27 cellular contexts compared by ENCODE assay signal in genomic region chr14:70168401-70168800, GRCh38. TPM values are rescaled to one million over a fixed set of nuclear protein-coding genes. Genes with fewer than 3 reads are reported as not detected.
"Had no signal": no experiment of that assay in that cellular context is flagged by ENCODE, and none has a peak within 500 bp of the region (broad histone marks: within the 10 kb centered on the region; RNA-seq: fewer than 3 reads in every experiment).

No MANE protein-coding gene starts in this region.

- H3K36me3 ChIP-seq: ascending aorta, colonic mucosa, SJCRH30 had no signal

- H3K4me1 Mint-ChIP-seq: activated CD4-positive, alpha-beta T cell treated with anti-CD3 and anti-CD28 coated beads for 36 hours; activated CD4-positive, alpha-beta T cell treated with anti-CD3 and anti-CD28 coated beads, Interleukin-2, amount 10 ng/mL, durations not matched to agents 7 days and 5 days; activated naive CD4-positive, alpha-beta T cell treated with anti-CD3 and anti-CD28 coated beads, Interleukin-2, amount 50 U/mL, for 24 hours; activated naive CD8-positive, alpha-beta T cell treated with anti-CD3 and anti-CD28 coated beads, Interleukin-2, amount 10 ng/mL, durations not matched to agents 7 days and 5 days had no signal

- H3K4me3 Mint-ChIP-seq: activated CD4-positive, alpha-beta T cell treated with anti-CD3 and anti-CD28 coated beads for 36 hours; activated CD4-positive, alpha-beta T cell treated with anti-CD3 and anti-CD28 coated beads, Interleukin-2, amount 10 ng/mL, durations not matched to agents 7 days and 5 days; activated CD8-positive, alpha-beta T cell treated with anti-CD3 and anti-CD28 coated beads, Interleukin-2, amount 10 ng/mL, durations not matched to agents 7 days and 5 days; activated naive CD4-positive, alpha-beta T cell treated with anti-CD3 and anti-CD28 coated beads, Interleukin-2, amount 50 U/mL, for 24 hours; activated naive CD8-positive, alpha-beta T cell treated with anti-CD3 and anti-CD28 coated beads, Interleukin-2, amount 10 ng/mL, durations not matched to agents 7 days and 5 days; activated T-cell treated with anti-CD3 and anti-CD28 coated beads, Interleukin-2, amount 50 U/mL, for 24 hours had no signal

- ATAC-seq: activated CD4-positive, alpha-beta T cell treated with anti-CD3 and anti-CD28 coated beads for 36 hours; activated CD4-positive, CD25-positive, alpha-beta regulatory T cell treated with anti-CD3 and anti-CD28 coated beads, Interleukin-2, amount 50 U/mL, for 24 hours; activated CD8-positive, alpha-beta T cell treated with anti-CD3 and anti-CD28 coated beads, Interleukin-2, amount 10 ng/mL, durations not matched to agents 7 days and 5 days; Panc1 had no signal

- FAIRE-seq: TTC549 had no signal

- H3K27ac Mint-ChIP-seq: activated CD4-positive, alpha-beta T cell treated with anti-CD3 and anti-CD28 coated beads for 36 hours; activated CD4-positive, alpha-beta T cell treated with anti-CD3 and anti-CD28 coated beads, Interleukin-2, amount 10 ng/mL, durations not matched to agents 7 days and 5 days; activated CD8-positive, alpha-beta T cell treated with anti-CD3 and anti-CD28 coated beads, Interleukin-2, amount 10 ng/mL, durations not matched to agents 7 days and 5 days; activated naive CD4-positive, alpha-beta T cell treated with anti-CD3 and anti-CD28 coated beads, Interleukin-2, amount 50 U/mL, for 24 hours; activated naive CD8-positive, alpha-beta T cell treated with anti-CD3 and anti-CD28 coated beads, Interleukin-2, amount 10 ng/mL, durations not matched to agents 7 days and 5 days; activated T-cell treated with anti-CD3 and anti-CD28 coated beads, Interleukin-2, amount 50 U/mL, for 24 hours; activated T-helper 2 cell treated with anti-CD3 and anti-CD28 coated beads, Interferon-gamma antibody, Interleukin-2, Interleukin-4, amounts not matched to agents 10 μg/mL and 5 μg/mL and 100 μg/mL, durations not matched to agents 14 hours and 24 hours and 36 hours had no signal

- H3K27me3 ChIP-seq: ascending aorta, colonic mucosa, SJCRH30 had no signal

- H3K9me3 Mint-ChIP-seq: activated CD4-positive, alpha-beta T cell treated with anti-CD3 and anti-CD28 coated beads, Interleukin-2, amount 10 ng/mL, durations not matched to agents 7 days and 5 days; activated naive CD4-positive, alpha-beta T cell treated with anti-CD3 and anti-CD28 coated beads, Interleukin-2, amount 50 U/mL, for 24 hours; activated naive CD8-positive, alpha-beta T cell treated with anti-CD3 and anti-CD28 coated beads, Interleukin-2, amount 10 ng/mL, durations not matched to agents 7 days and 5 days; activated T-cell treated with anti-CD3 and anti-CD28 coated beads, Interleukin-2, amount 50 U/mL, for 24 hours; activated T-helper 2 cell treated with anti-CD3 and anti-CD28 coated beads, Interferon-gamma antibody, Interleukin-2, Interleukin-4, amounts not matched to agents 10 μg/mL and 5 μg/mL and 100 μg/mL, durations not matched to agents 14 hours and 24 hours and 36 hours had no signal

- DNase-seq: activated CD4-positive, alpha-beta T cell treated with anti-CD3 and anti-CD28 coated beads for 36 hours; activated CD4-positive, alpha-beta T cell treated with anti-CD3 and anti-CD28 coated beads, Interleukin-2, amount 10 ng/mL, durations not matched to agents 7 days and 5 days; activated CD4-positive, alpha-beta T cell treated with anti-CD3 and anti-CD28 coated beads, Interleukin-2, amount 50 U/mL, for 48 hours; activated CD8-positive, alpha-beta T cell treated with anti-CD3 and anti-CD28 coated beads, Interleukin-2, amount 10 ng/mL, durations not matched to agents 7 days and 5 days; activated gamma-delta T cell; activated naive CD4-positive, alpha-beta T cell treated with Interleukin-2 at 50 U/mL for 16 hours; activated naive CD8-positive, alpha-beta T cell treated with anti-CD3 and anti-CD28 coated beads, Interleukin-2, amount 10 ng/mL, durations not matched to agents 7 days and 5 days; activated T-cell treated with anti-CD3 and anti-CD28 coated beads, Interleukin-2, amount 50 U/mL, for 24 hours; amygdala; colonic mucosa; NCI-H1092 treated with DMSO at 0.1 percent for 48 hours; NCI-H1417; NCI-H146; NCI-H1930; NCI-H2081 treated with DMSO at 0.1 percent for 48 hours; NCI-H510A; NCI-H69; SHP77; SJCRH30; T1000 had no signal

- H3K36me3 Mint-ChIP-seq: activated naive CD4-positive, alpha-beta T cell treated with anti-CD3 and anti-CD28 coated beads, Interleukin-2, amount 50 U/mL, for 24 hours; activated naive CD8-positive, alpha-beta T cell treated with anti-CD3 and anti-CD28 coated beads, Interleukin-2, amount 10 ng/mL, durations not matched to agents 7 days and 5 days had no signal

- H3K4me3 ChIP-seq: ascending aorta, colonic mucosa, SJCRH30, SK-N-MC had no signal

RNA-seq across cellular contexts. Expression of gene SLC8A3, which starts 20.4 kb away (rescaled TPM):
- total RNA-seq: activated CD4-positive, alpha-beta T cell treated with anti-CD3 and anti-CD28 coated beads, Interleukin-2, amount 10 ng/mL, durations not matched to agents 7 days and 5 days; activated CD8-positive, alpha-beta T cell treated with anti-CD3 and anti-CD28 coated beads, Interleukin-2, amount 10 ng/mL, durations not matched to agents 7 days and 5 days; ascending aorta had no signal
